In genomic region chr3:37765591-37766219, GRCh38 we compare ENCODE assay signal across 1 cellular context.
A peak's percentile ranks its signal among the peaks of the same experiment; 100 is the strongest.
TF ChIP-seq lines count a peak whose summit lies in the region.

No MANE protein-coding gene starts in this region.

TF ChIP-seq in K562, 482 proteins besides CTCF, POLR2A, EP300 and RAD21 (continued from another document and continues in another):
- TF ChIP-seq DEAF1 (CRISPR knock-in tag; IDR thresholded peaks at IDR 0.05) (no peak), FOXP1 (CRISPR knock-in tag; IDR thresholded peaks at IDR 0.05) (0 out of 2 replicates have a peak, but pooled peaks have one; percentile 23), ZBTB5 (IDR thresholded peaks at IDR 0.05) (no peak), RAD51 (IDR thresholded peaks at IDR 0.05; ENCODE audit: borderline replicate concordance, low read depth) (0 out of 2 replicates have a peak, but pooled peaks have one; percentile 21), ZNF584 (CRISPR knock-in tag; IDR thresholded peaks at IDR 0.05; ENCODE audit: low read depth) (peak; percentile 98), IRF9 (tag; IDR thresholded peaks at IDR 0.05) (no peak), EHMT2 (IDR thresholded peaks at IDR 0.05) (0 out of 2 replicates have a peak, but pooled peaks have one; percentile 21), ARHGAP35 (IDR thresholded peaks at IDR 0.05; ENCODE audit: partially characterized antibody) (no peak), KLF6 (CRISPR knock-in tag; IDR thresholded peaks at IDR 0.05; ENCODE audit: borderline replicate concordance) (no peak), DDX20 (tag; IDR thresholded peaks at IDR 0.05; ENCODE audit: low read depth) (no peak), SLC30A9 (CRISPR knock-in tag; IDR thresholded peaks at IDR 0.05) (no peak), ASH1L (IDR thresholded peaks at IDR 0.05; ENCODE audit: borderline replicate concordance, low read depth, partially characterized antibody) (no peak), GABPA (tag; conservative IDR thresholded peaks at IDR 0.05; ENCODE audit: low read depth) (peak; percentile 59), ZNF511 (CRISPR knock-in tag; IDR thresholded peaks at IDR 0.05) (no peak), ZNF699 (CRISPR knock-in tag; IDR thresholded peaks at IDR 0.05; ENCODE audit: insufficient replicate concordance) (no peak), TOE1 (IDR thresholded peaks at IDR 0.05; ENCODE audit: borderline replicate concordance) (peak; percentile 55; the same call in 1 of the 2 replicates), TOE1 (CRISPR knock-in tag; IDR thresholded peaks at IDR 0.05; ENCODE audit: borderline replicate concordance, low read depth) (no peak), RBM22 (IDR thresholded peaks at IDR 0.05; ENCODE audit: low read depth, low read length, poor library complexity, severe bottlenecking) (no peak), CEBPZ (IDR thresholded peaks at IDR 0.05; ENCODE audit: borderline replicate concordance, low read depth, low read length) (no peak), ZNF282 (CRISPR knock-in tag; IDR thresholded peaks at IDR 0.05) (no peak), ZFP36 (IDR thresholded peaks at IDR 0.05; ENCODE audit: low read depth, low read length, partially characterized antibody) (peak; percentile 37), HIVEP1 (CRISPR knock-in tag; IDR thresholded peaks at IDR 0.05) (no peak), NCOA6 (IDR thresholded peaks at IDR 0.05) (no peak), CBX1 (IDR thresholded peaks at IDR 0.05; ENCODE audit: low read depth) (no peak), ETV1 (tag; conservative IDR thresholded peaks at IDR 0.05; ENCODE audit: low read depth) (peak; percentile 40; the same call in 1 of the 2 replicates), POLR2H (tag; IDR thresholded peaks at IDR 0.05; ENCODE audit: low read depth) (no peak), HMG20B (CRISPR knock-in tag; IDR thresholded peaks at IDR 0.05) (no peak), PREB (CRISPR knock-in tag; IDR thresholded peaks at IDR 0.05) (0 out of 2 replicates have a peak, but pooled peaks have one; percentile 53), PHF21A (IDR thresholded peaks at IDR 0.05; ENCODE audit: borderline replicate concordance, low read depth) (peak; percentile 43; the same call in 1 of the 2 replicates), NR3C1 (CRISPR knock-in tag; IDR thresholded peaks at IDR 0.05) (no peak), SP1 (CRISPR knock-in tag; IDR thresholded peaks at IDR 0.05) (peak; percentile 40; the same call in 1 of the 2 replicates), HDAC6 (IDR thresholded peaks at IDR 0.05; ENCODE audit: low read depth, low read length) (no peak), MAFG (tag; conservative IDR thresholded peaks at IDR 0.05) (peak; percentile 24; the same call in 1 of the 2 replicates), SAFB2 (IDR thresholded peaks at IDR 0.05; ENCODE audit: borderline replicate concordance, low read depth, low read length, severe bottlenecking) (no peak), ZNF408 (CRISPR knock-in tag; IDR thresholded peaks at IDR 0.05; ENCODE audit: low read depth) (no peak), CBX3 (IDR thresholded peaks at IDR 0.05; ENCODE audit: borderline replicate concordance in 1 of 2, low read length in 2 of 2) (peak in 1 of 2 experiments; percentile 84; a peak in 2 of 3 replicates), NR2F6 (CRISPR knock-in tag; IDR thresholded peaks at IDR 0.05) (peak; percentile 89; the same call in 1 of the 2 replicates), KDM1A (IDR thresholded peaks at IDR 0.05) (peak; percentile 99), TARDBP (IDR thresholded peaks at IDR 0.05) (peak; percentile 59; the same call in 1 of the 2 replicates), GTF2F1 (IDR thresholded peaks at IDR 0.05; ENCODE audit: low read depth, low read length) (no peak), POLR2B (IDR thresholded peaks at IDR 0.05; ENCODE audit: low read depth, partially characterized antibody) (no peak), MBD2 (IDR thresholded peaks at IDR 0.05; ENCODE audit: borderline replicate concordance, low read depth) (no peak), SOX6 (IDR thresholded peaks at IDR 0.05) (peak; percentile 92), ETV5 (CRISPR knock-in tag; IDR thresholded peaks at IDR 0.05; ENCODE audit: low read depth) (no peak; the same call in 1 of the 2 replicates), HMG20A (CRISPR knock-in tag; conservative IDR thresholded peaks at IDR 0.05) (no peak), FOS (IDR thresholded peaks at IDR 0.05; ENCODE audit: extremely low read depth, insufficient read length) (no peak), PBX2 (CRISPR knock-in tag; IDR thresholded peaks at IDR 0.05; ENCODE audit: low read depth) (peak; percentile 44; the same call in 1 of the 2 replicates), PBX2 (tag; conservative IDR thresholded peaks at IDR 0.05; ENCODE audit: low read depth) (peak; percentile 99), MTA2 (IDR thresholded peaks at IDR 0.05; ENCODE audit: low read depth) (peak; percentile 93), NR4A1 (CRISPR knock-in tag; IDR thresholded peaks at IDR 0.05) (no peak), NR4A1 (tag; IDR thresholded peaks at IDR 0.05) (peak; percentile 87), KAT2B (IDR thresholded peaks at IDR 0.05; ENCODE audit: low read depth, low read length) (no peak), HOXB6 (CRISPR knock-in tag; IDR thresholded peaks at IDR 0.05; ENCODE audit: borderline replicate concordance) (no peak), ZNF143 (CRISPR knock-in tag; IDR thresholded peaks at IDR 0.05) (no peak), ZNF717 (CRISPR knock-in tag; IDR thresholded peaks at IDR 0.05) (no peak), CREBBP (IDR thresholded peaks at IDR 0.05; ENCODE audit: low read depth, low read length) (no peak), PYGO2 (tag; IDR thresholded peaks at IDR 0.05) (peak; percentile 68; the same call in 1 of the 2 replicates), YBX1 (IDR thresholded peaks at IDR 0.05) (no peak), RBM14 (IDR thresholded peaks at IDR 0.05; ENCODE audit: borderline replicate concordance, insufficient read depth, low read depth, low read length) (no peak), ELK3 (CRISPR knock-in tag; IDR thresholded peaks at IDR 0.05) (no peak), ARID1B (IDR thresholded peaks at IDR 0.05) (peak; percentile 96), ZNF239 (CRISPR knock-in tag; IDR thresholded peaks at IDR 0.05) (no peak), ZNF79 (CRISPR knock-in tag; IDR thresholded peaks at IDR 0.05; ENCODE audit: low read depth) (no peak), RBM15 (IDR thresholded peaks at IDR 0.05; ENCODE audit: insufficient read depth, low read length) (no peak), ZNF311 (CRISPR knock-in tag; IDR thresholded peaks at IDR 0.05) (no peak; the same call in 1 of the 2 replicates), SRF (CRISPR knock-in tag; IDR thresholded peaks at IDR 0.05) (no peak; a peak in 1 of 4 replicates), HNRNPLL (IDR thresholded peaks at IDR 0.05; ENCODE audit: low read depth, low read length, poor library complexity, severe bottlenecking) (peak; percentile 44), TRIM28 (IDR thresholded peaks at IDR 0.05) (no peak), ZKSCAN3 (CRISPR knock-in tag; IDR thresholded peaks at IDR 0.05) (no peak), ZBED1 (IDR thresholded peaks at IDR 0.05) (peak; percentile 92), ZNF175 (CRISPR knock-in tag; IDR thresholded peaks at IDR 0.05; ENCODE audit: low read depth) (peak; percentile 99)
